1 cellular context compared by ENCODE assay signal in genomic region chr6:139372326-139373153, GRCh38.
A peak's percentile ranks its signal among the peaks of the same experiment; 100 is the strongest.
TF ChIP-seq lines count a peak whose summit lies in the region.

No MANE protein-coding gene starts in this region.

TF ChIP-seq in K562, 482 proteins besides CTCF, POLR2A, EP300 and RAD21 (continued from another document and continues in another):
- TF ChIP-seq, protein P1, sequence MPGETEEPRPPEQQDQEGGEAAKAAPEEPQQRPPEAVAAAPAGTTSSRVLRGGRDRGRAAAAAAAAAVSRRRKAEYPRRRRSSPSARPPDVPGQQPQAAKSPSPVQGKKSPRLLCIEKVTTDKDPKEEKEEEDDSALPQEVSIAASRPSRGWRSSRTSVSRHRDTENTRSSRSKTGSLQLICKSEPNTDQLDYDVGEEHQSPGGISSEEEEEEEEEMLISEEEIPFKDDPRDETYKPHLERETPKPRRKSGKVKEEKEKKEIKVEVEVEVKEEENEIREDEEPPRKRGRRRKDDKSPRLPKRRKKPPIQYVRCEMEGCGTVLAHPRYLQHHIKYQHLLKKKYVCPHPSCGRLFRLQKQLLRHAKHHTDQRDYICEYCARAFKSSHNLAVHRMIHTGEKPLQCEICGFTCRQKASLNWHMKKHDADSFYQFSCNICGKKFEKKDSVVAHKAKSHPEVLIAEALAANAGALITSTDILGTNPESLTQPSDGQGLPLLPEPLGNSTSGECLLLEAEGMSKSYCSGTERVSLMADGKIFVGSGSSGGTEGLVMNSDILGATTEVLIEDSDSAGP (CRISPR knock-in tag; IDR thresholded peaks at IDR 0.05) = no peak
- TF ChIP-seq SPI1 (IDR thresholded peaks at IDR 0.05; ENCODE audit: borderline replicate concordance, low read depth, low read length) = no peak
- TF ChIP-seq NR2C2 (CRISPR knock-in tag; IDR thresholded peaks at IDR 0.05) = no peak
- TF ChIP-seq NR2C2 (tag; IDR thresholded peaks at IDR 0.05) = no peak
- no peak for TF ChIP-seq ZBTB5 (IDR thresholded peaks at IDR 0.05)
- no peak for TF ChIP-seq ZBTB49 (CRISPR knock-in tag; IDR thresholded peaks at IDR 0.05; ENCODE audit: borderline replicate concordance)
- TF ChIP-seq ZFX (CRISPR knock-in tag; IDR thresholded peaks at IDR 0.05) = peak; percentile 7; the same call in 1 of the 2 replicates
- TF ChIP-seq BRCA1 (IDR thresholded peaks at IDR 0.05) = no peak
- TF ChIP-seq BRCA1 (CRISPR knock-in tag; IDR thresholded peaks at IDR 0.05) = no peak
- TF ChIP-seq SMC3 (conservative IDR thresholded peaks at IDR 0.05; ENCODE audit: insufficient read depth, low read depth, low read length) = no peak
- TF ChIP-seq SMAD1 (IDR thresholded peaks at IDR 0.05; ENCODE audit: low read depth, low read length, partially characterized antibody) = no peak
- TF ChIP-seq TAF15 (IDR thresholded peaks at IDR 0.05; ENCODE audit: low read depth, low read length) = no peak
- TF ChIP-seq ZFP36 (IDR thresholded peaks at IDR 0.05; ENCODE audit: low read depth, low read length, partially characterized antibody) = no peak
- no peak for TF ChIP-seq RBBP5 (IDR thresholded peaks at IDR 0.05; ENCODE audit: borderline replicate concordance, insufficient read depth, low read length, poor library complexity, severe bottlenecking)
- no peak for TF ChIP-seq CBX3 (IDR thresholded peaks at IDR 0.05; ENCODE audit: borderline replicate concordance in 1 of 2, low read length in 2 of 2)
- no peak for TF ChIP-seq CREBBP (IDR thresholded peaks at IDR 0.05; ENCODE audit: low read depth, low read length)
- TF ChIP-seq DEAF1 (CRISPR knock-in tag; IDR thresholded peaks at IDR 0.05) = 0 out of 2 replicates have a peak, but pooled peaks have one; percentile 27
- no peak for TF ChIP-seq CBX1 (IDR thresholded peaks at IDR 0.05; ENCODE audit: low read depth)
- TF ChIP-seq DPF2 (IDR thresholded peaks at IDR 0.05) = no peak
- TF ChIP-seq MTA3 (IDR thresholded peaks at IDR 0.05; ENCODE audit: borderline replicate concordance) = no peak
- no peak for TF ChIP-seq ELF4 (CRISPR knock-in tag; IDR thresholded peaks at IDR 0.05)
- TF ChIP-seq, protein P2, sequence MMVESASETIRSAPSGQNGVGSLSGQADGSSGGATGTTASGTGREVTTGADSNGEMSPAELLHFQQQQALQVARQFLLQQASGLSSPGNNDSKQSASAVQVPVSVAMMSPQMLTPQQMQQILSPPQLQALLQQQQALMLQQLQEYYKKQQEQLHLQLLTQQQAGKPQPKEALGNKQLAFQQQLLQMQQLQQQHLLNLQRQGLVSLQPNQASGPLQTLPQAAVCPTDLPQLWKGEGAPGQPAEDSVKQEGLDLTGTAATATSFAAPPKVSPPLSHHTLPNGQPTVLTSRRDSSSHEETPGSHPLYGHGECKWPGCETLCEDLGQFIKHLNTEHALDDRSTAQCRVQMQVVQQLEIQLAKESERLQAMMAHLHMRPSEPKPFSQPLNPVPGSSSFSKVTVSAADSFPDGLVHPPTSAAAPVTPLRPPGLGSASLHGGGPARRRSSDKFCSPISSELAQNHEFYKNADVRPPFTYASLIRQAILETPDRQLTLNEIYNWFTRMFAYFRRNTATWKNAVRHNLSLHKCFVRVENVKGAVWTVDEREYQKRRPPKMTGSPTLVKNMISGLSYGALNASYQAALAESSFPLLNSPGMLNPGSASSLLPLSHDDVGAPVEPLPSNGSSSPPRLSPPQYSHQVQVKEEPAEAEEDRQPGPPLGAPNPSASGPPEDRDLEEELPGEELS (CRISPR knock-in tag; IDR thresholded peaks at IDR 0.05; ENCODE audit: borderline replicate concordance) = no peak
- no peak for TF ChIP-seq RFX1 (IDR thresholded peaks at IDR 0.05)
- TF ChIP-seq ZBTB17 (CRISPR knock-in tag; IDR thresholded peaks at IDR 0.05) = no peak
- TF ChIP-seq BRD9 (IDR thresholded peaks at IDR 0.05; ENCODE audit: low read depth, partially characterized antibody) = peak; percentile 54
- no peak for TF ChIP-seq MEF2D (tag; conservative IDR thresholded peaks at IDR 0.05; ENCODE audit: low read depth)
- TF ChIP-seq ZNF644 (tag; IDR thresholded peaks at IDR 0.05; ENCODE audit: low read depth) = no peak
- TF ChIP-seq TAF7 (tag; IDR thresholded peaks at IDR 0.05) = no peak
- peak; percentile 22 for TF ChIP-seq EP400 (IDR thresholded peaks at IDR 0.05)
- TF ChIP-seq, protein P3, sequence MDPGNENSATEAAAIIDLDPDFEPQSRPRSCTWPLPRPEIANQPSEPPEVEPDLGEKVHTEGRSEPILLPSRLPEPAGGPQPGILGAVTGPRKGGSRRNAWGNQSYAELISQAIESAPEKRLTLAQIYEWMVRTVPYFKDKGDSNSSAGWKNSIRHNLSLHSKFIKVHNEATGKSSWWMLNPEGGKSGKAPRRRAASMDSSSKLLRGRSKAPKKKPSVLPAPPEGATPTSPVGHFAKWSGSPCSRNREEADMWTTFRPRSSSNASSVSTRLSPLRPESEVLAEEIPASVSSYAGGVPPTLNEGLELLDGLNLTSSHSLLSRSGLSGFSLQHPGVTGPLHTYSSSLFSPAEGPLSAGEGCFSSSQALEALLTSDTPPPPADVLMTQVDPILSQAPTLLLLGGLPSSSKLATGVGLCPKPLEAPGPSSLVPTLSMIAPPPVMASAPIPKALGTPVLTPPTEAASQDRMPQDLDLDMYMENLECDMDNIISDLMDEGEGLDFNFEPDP (CRISPR knock-in tag; IDR thresholded peaks at IDR 0.05) = no peak
- 0 out of 2 replicates have a peak, but pooled peaks have one; percentile 44 for TF ChIP-seq NBN (IDR thresholded peaks at IDR 0.05; ENCODE audit: low read depth)
- TF ChIP-seq FOXM1 (IDR thresholded peaks at IDR 0.05; ENCODE audit: low read depth) = no peak
- no peak for TF ChIP-seq FOXM1 (CRISPR knock-in tag; IDR thresholded peaks at IDR 0.05; ENCODE audit: low read depth)
- no peak for TF ChIP-seq ZBTB11 (CRISPR knock-in tag; IDR thresholded peaks at IDR 0.05)
- TF ChIP-seq SMAD3 (CRISPR knock-in tag; conservative IDR thresholded peaks at IDR 0.05) = no peak
- no peak for TF ChIP-seq ZC3H8 (IDR thresholded peaks at IDR 0.05)
- TF ChIP-seq MTF1 (CRISPR knock-in tag; IDR thresholded peaks at IDR 0.05; ENCODE audit: borderline replicate concordance) = no peak
- TF ChIP-seq SP1 (CRISPR knock-in tag; IDR thresholded peaks at IDR 0.05) = no peak
- TF ChIP-seq ATF1 (CRISPR knock-in tag; IDR thresholded peaks at IDR 0.05) = no peak
- TF ChIP-seq ATF1 (tag; IDR thresholded peaks at IDR 0.05) = no peak
- no peak for TF ChIP-seq ZNF584 (CRISPR knock-in tag; IDR thresholded peaks at IDR 0.05; ENCODE audit: low read depth)
- no peak for TF ChIP-seq MECOM (CRISPR knock-in tag; IDR thresholded peaks at IDR 0.05)
- no peak for TF ChIP-seq HNRNPL (IDR thresholded peaks at IDR 0.05; ENCODE audit: low read depth, low read length)
- no peak for TF ChIP-seq YY1 (IDR thresholded peaks at IDR 0.05; ENCODE audit: borderline replicate concordance in 1 of 3, control insufficient read depth in 1 of 3, extremely low read depth in 1 of 3, insufficient read depth in 3 of 3, insufficient read length in 1 of 3, insufficient replicate concordance in 2 of 3, low read depth in 1 of 3, low read length in 2 of 3)
- TF ChIP-seq ZNF347 (CRISPR knock-in tag; IDR thresholded peaks at IDR 0.05; ENCODE audit: low read depth) = no peak
- TF ChIP-seq ZFP30 (CRISPR knock-in tag; IDR thresholded peaks at IDR 0.05; ENCODE audit: borderline replicate concordance) = no peak
- TF ChIP-seq MLLT1 (IDR thresholded peaks at IDR 0.05) = peak; percentile 43 to 69; a peak in 1 of 4 replicates
- TF ChIP-seq, protein P4, sequence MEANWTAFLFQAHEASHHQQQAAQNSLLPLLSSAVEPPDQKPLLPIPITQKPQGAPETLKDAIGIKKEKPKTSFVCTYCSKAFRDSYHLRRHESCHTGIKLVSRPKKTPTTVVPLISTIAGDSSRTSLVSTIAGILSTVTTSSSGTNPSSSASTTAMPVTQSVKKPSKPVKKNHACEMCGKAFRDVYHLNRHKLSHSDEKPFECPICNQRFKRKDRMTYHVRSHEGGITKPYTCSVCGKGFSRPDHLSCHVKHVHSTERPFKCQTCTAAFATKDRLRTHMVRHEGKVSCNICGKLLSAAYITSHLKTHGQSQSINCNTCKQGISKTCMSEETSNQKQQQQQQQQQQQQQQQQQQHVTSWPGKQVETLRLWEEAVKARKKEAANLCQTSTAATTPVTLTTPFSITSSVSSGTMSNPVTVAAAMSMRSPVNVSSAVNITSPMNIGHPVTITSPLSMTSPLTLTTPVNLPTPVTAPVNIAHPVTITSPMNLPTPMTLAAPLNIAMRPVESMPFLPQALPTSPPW (CRISPR knock-in tag; IDR thresholded peaks at IDR 0.05) = peak; percentile 87
- TF ChIP-seq, protein P5, sequence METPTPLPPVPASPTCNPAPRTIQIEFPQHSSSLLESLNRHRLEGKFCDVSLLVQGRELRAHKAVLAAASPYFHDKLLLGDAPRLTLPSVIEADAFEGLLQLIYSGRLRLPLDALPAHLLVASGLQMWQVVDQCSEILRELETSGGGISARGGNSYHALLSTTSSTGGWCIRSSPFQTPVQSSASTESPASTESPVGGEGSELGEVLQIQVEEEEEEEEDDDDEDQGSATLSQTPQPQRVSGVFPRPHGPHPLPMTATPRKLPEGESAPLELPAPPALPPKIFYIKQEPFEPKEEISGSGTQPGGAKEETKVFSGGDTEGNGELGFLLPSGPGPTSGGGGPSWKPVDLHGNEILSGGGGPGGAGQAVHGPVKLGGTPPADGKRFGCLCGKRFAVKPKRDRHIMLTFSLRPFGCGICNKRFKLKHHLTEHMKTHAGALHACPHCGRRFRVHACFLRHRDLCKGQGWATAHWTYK (CRISPR knock-in tag; IDR thresholded peaks at IDR 0.05) = no peak
